In genomic region chr13:103833453-103833852, GRCh38 we compare ENCODE assay signal across 9 cellular contexts.
"Had no signal": no experiment of that assay in that cellular context is flagged by ENCODE, and none has a peak within 500 bp of the region (broad histone marks: within the 10 kb centered on the region; RNA-seq: fewer than 3 reads in every experiment).

No MANE protein-coding gene starts in this region.

- ATAC-seq: GM23338, HCT116 had no signal

- H3K27ac ChIP-seq: GM23248 had no signal

- H3K9me3 ChIP-seq: HAP-1 had no signal

- H3K4me3 ChIP-seq: GM23248, GM23338, HAP-1 had no signal

- DNase-seq: GM23248, GOT3, H7, H9, HCEC 1CT, HFFc6 had no signal

- H3K9ac ChIP-seq: GM23248 had no signal

- H3K36me3 ChIP-seq: HAP-1 had no signal
